ENCODE assay signal across 18 cellular contexts in genomic region chr2:17793293-17793692, GRCh38. TPM values are rescaled to one million over a fixed set of nuclear protein-coding genes. Genes with fewer than 3 reads are reported as not detected.
"Had no signal": no experiment of that assay in that cellular context is flagged by ENCODE, and none has a peak within 500 bp of the region (broad histone marks: within the 10 kb centered on the region; RNA-seq: fewer than 3 reads in every experiment).

No MANE protein-coding gene starts in this region.

- H3K9me3 ChIP-seq: adrenal gland, colonic mucosa, heart right ventricle, left ventricle myocardium inferior, ovary, upper lobe of left lung had no signal

- H3K27me3 ChIP-seq: adrenal gland, colonic mucosa, heart right ventricle, ovary, upper lobe of left lung had no signal

- DNase-seq: activated CD8-positive, alpha-beta memory T cell treated with anti-CD3 and anti-CD28 coated beads for 24 hours; activated naive CD4-positive, alpha-beta T cell treated with anti-CD3 and anti-CD28 coated beads, Interleukin-2, amount 50 U/mL, for 16 hours; adrenal gland; caudate nucleus; colonic mucosa; effector CD8-positive, alpha-beta T cell; heart right ventricle; islet precursor cell; left ventricle myocardium inferior; ovary; stimulated activated CD4-positive, alpha-beta T cell treated with anti-CD3 and anti-CD28 coated beads, Interleukin-4, amount 100 ng/mL, for 24 hours; upper lobe of left lung had no signal

- ATAC-seq: heart right ventricle, WTC11 had no signal

- H3K36me3 ChIP-seq: adrenal gland, colonic mucosa, heart right ventricle, left ventricle myocardium inferior, ovary, upper lobe of left lung had no signal

- H3K4me3 ChIP-seq: adrenal gland, colonic mucosa, heart right ventricle, left ventricle myocardium inferior, ovary, upper lobe of left lung had no signal

- H3K4me1 ChIP-seq: adrenal gland, colonic mucosa had no signal

- H3K27ac ChIP-seq: adrenal gland, colonic mucosa, heart right ventricle, left ventricle myocardium inferior, ovary, upper lobe of left lung had no signal

RNA-seq across cellular contexts. Expression of gene MSGN1, which starts 23.0 kb away (rescaled TPM):
- total RNA-seq: activated CD4-positive, alpha-beta T cell treated with anti-CD3 and anti-CD28 coated beads, Interleukin-2, amount 10 ng/mL, durations not matched to agents 24 days and 14 days; adrenal gland; colonic mucosa; fibroblast of lung; frontal cortex; heart right ventricle; left ventricle myocardium inferior; neural crest cell; ovary; temporal lobe; upper lobe of left lung; WTC11 had no signal
- polyA plus RNA-seq: adrenal gland, fibroblast of lung, heart right ventricle, ovary had no signal
